ENCODE assay signal across 20 cellular contexts in the genomic region with DNA sequence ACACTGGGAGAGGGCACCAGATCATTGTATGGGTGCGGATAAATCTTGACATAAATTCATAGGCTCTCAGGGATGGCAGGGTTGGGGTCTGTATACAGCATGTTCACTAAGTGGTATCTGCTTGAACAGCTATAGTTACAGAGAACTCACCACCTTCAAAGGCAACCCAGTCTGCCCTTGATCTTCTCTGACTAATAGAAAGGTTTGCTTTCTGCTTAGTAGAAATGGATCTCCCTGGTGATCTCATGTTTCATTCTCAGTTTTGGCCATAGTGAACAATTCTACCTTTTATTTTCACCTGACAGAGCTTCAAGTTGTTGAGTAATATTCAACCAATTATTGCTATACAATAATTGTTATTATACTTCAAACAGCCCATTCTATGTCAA. TPM values are rescaled to one million over a fixed set of nuclear protein-coding genes. Genes with fewer than 3 reads are reported as not detected.
DNase-seq lines count a peak whose midpoint lies in the region; ATAC-seq, FAIRE-seq and TF ChIP-seq lines count a peak whose summit lies in the region.
"Had no signal": no experiment of that assay in that cellular context is flagged by ENCODE, and none has a peak within 500 bp of the region (broad histone marks: within the 10 kb centered on the region; RNA-seq: fewer than 3 reads in every experiment).

No MANE protein-coding gene starts in this region.

- ATAC-seq in GM18511 (IDR thresholded peaks at IDR 0.05; ENCODE audit: unreplicated experiment), result peak; percentile 56
- ATAC-seq in HG02571 (IDR thresholded peaks at IDR 0.05; ENCODE audit: unreplicated experiment), result peak; percentile 44
- peak; percentile 55 for ATAC-seq in HG03432 (IDR thresholded peaks at IDR 0.05; ENCODE audit: unreplicated experiment)
- no peak for ATAC-seq in HG03571 (IDR thresholded peaks at IDR 0.05; ENCODE audit: unreplicated experiment)
- ATAC-seq: effector memory CD8-positive, alpha-beta T cell had no signal

- no peak for TF ChIP-seq POLR2A in GM12892 (IDR thresholded peaks at IDR 0.05; ENCODE audit: low read depth, low read length)

- H3K4me1 Mint-ChIP-seq in glutamatergic neuron (ENCODE audit: low read depth, unreplicated experiment), result no peaks in the 10 kb centered on the region

- H3K9me3 Mint-ChIP-seq in glutamatergic neuron (ENCODE audit: unreplicated experiment), result no peaks in the 10 kb centered on the region
- H3K9me3 Mint-ChIP-seq: effector memory CD8-positive, alpha-beta T cell; immature natural killer cell had no signal

- TF ChIP-seq CTCF in glutamatergic neuron (IDR thresholded peaks at IDR 0.05; ENCODE audit: partially characterized antibody, unreplicated experiment) (no peak), coronary artery (IDR thresholded peaks at IDR 0.05) (no peak)

- H3K36me3 Mint-ChIP-seq in glutamatergic neuron (ENCODE audit: unreplicated experiment), result no peaks in the 10 kb centered on the region
- H3K36me3 Mint-ChIP-seq: immature natural killer cell had no signal

- H3K27ac ChIP-seq in coronary artery, result no peak overlapping the region
- H3K27ac ChIP-seq: ascending aorta, heart left ventricle, tibial nerve had no signal

- H3K4me3 Mint-ChIP-seq in glutamatergic neuron (ENCODE audit: unreplicated experiment), result no peak overlapping the region
- H3K4me3 Mint-ChIP-seq: effector memory CD8-positive, alpha-beta T cell; immature natural killer cell; T-helper 17 cell had no signal

- no peak overlapping the region for H3K4me3 ChIP-seq in coronary artery
- H3K4me3 ChIP-seq: ascending aorta, heart left ventricle, tibial nerve had no signal

- DNase-seq in GM12892 (ENCODE audit: insufficient read length) (no peak), glutamatergic neuron (no peak), coronary artery (ENCODE audit: low spot score) (no peak)
- no peak for DNase-seq in stimulated activated naive CD4-positive, alpha-beta T cell treated with Interleukin-2 at 50 U/mL for 16 hours (lab: John Stamatoyannopoulos, UW)
- DNase-seq: activated gamma-delta T cell; effector memory CD8-positive, alpha-beta T cell; heart left ventricle; immature natural killer cell; NCI-H1105 treated with DMSO at 0.1 percent for 48 hours; NCI-H2171; OCI-M1; stimulated activated CD4-positive, alpha-beta T cell treated with anti-CD3 and anti-CD28 coated beads, Interleukin-12 subunit alpha, Interleukin-12 subunit beta, amount 100 ng/mL, for 4 hours; T-helper 17 cell had no signal

- peak; percentile 64 for FAIRE-seq in GM12892 (lab: Jason Lieb, UNC)
- FAIRE-seq: G401.6 had no signal

- no peak overlapping the region for H3K27ac Mint-ChIP-seq in glutamatergic neuron (ENCODE audit: unreplicated experiment)
- H3K27ac Mint-ChIP-seq: immature natural killer cell, T-helper 17 cell had no signal

- no peaks in the 10 kb centered on the region for H3K27me3 Mint-ChIP-seq in glutamatergic neuron (ENCODE audit: unreplicated experiment)

RNA-seq across cellular contexts. Expression of a gene that starts 32.4 kb away (rescaled TPM):
- 0.87 TPM for polyA plus RNA-seq in GM12892 (2012; ENCODE audit: missing spikeins)
- total RNA-seq in glutamatergic neuron (ENCODE audit: unreplicated experiment), result 4.6 TPM
